10 cellular contexts compared by ENCODE assay signal in genomic region chr11:118009821-118010737, GRCh38. TPM values are rescaled to one million over a fixed set of nuclear protein-coding genes. Genes with fewer than 3 reads are reported as not detected.
DNase-seq lines count a peak whose midpoint lies in the region; ATAC-seq and TF ChIP-seq lines count a peak whose summit lies in the region.
"Had no signal": no experiment of that assay in that cellular context is flagged by ENCODE, and none has a peak within 500 bp of the region (broad histone marks: within the 10 kb centered on the region; RNA-seq: fewer than 3 reads in every experiment).

No MANE protein-coding gene starts in this region.

- H3K36me3 Mint-ChIP-seq in dendritic cell treated with granulocyte-macrophage colony-stimulating factor and Interleukin-4, amounts not matched to agents 40 ng/mL and 50 ng/mL, for 4 days (ENCODE audit: low read depth), result no peaks in the 10 kb centered on the region
- H3K36me3 Mint-ChIP-seq in progenitor cell of endocrine pancreas (ENCODE audit: insufficient read depth), result no peaks in the 10 kb centered on the region

- no peak for TF ChIP-seq CTCF in progenitor cell of endocrine pancreas (IDR thresholded peaks at IDR 0.05; ENCODE audit: unreplicated experiment)

- peak overlapping the region; percentile 92 for H3K27ac Mint-ChIP-seq in dendritic cell treated with granulocyte-macrophage colony-stimulating factor and Interleukin-4, amounts not matched to agents 40 ng/mL and 50 ng/mL, for 4 days
- H3K27ac Mint-ChIP-seq in progenitor cell of endocrine pancreas, result no peak overlapping the region

- no peaks in the 10 kb centered on the region for H3K27me3 Mint-ChIP-seq in dendritic cell treated with granulocyte-macrophage colony-stimulating factor and Interleukin-4, amounts not matched to agents 40 ng/mL and 50 ng/mL, for 4 days
- peaks cover 16% of the 10 kb centered on the region for H3K27me3 Mint-ChIP-seq in progenitor cell of endocrine pancreas

- H3K27ac ChIP-seq in skin epidermis, result peak overlapping the region in 20 of 21 experiments; percentile 19 to 96 (median 76)

- ATAC-seq in GM19438 (IDR thresholded peaks at IDR 0.05; ENCODE audit: low read depth, unreplicated experiment), result peak; percentile 9
- ATAC-seq: SK-N-SH treated with all-trans-retinoic acid at 6 μM for 48 hours had no signal

- H3K4me1 Mint-ChIP-seq in dendritic cell treated with granulocyte-macrophage colony-stimulating factor and Interleukin-4, amounts not matched to agents 40 ng/mL and 50 ng/mL, for 4 days (ENCODE audit: low read depth), result peaks cover 99% of the 10 kb centered on the region
- peaks cover 1% of the 10 kb centered on the region for H3K4me1 Mint-ChIP-seq in progenitor cell of endocrine pancreas (ENCODE audit: low read depth)

- intact Hi-C loops in dendritic cell treated with granulocyte-macrophage colony-stimulating factor and Interleukin-4, amounts not matched to agents 40 ng/mL and 50 ng/mL, for 4 days (cut with micrococcal nuclease), result loop anchor here (5.0 kb wide), 1 partner anchor 37 kb away; no protein-coding TSS in a partner anchor

- no peak overlapping the region for H3K4me3 ChIP-seq in skin epidermis

- peaks cover 8% of the 10 kb centered on the region for H3K9me3 Mint-ChIP-seq in dendritic cell treated with granulocyte-macrophage colony-stimulating factor and Interleukin-4, amounts not matched to agents 40 ng/mL and 50 ng/mL, for 4 days
- no peaks in the 10 kb centered on the region for H3K9me3 Mint-ChIP-seq in progenitor cell of endocrine pancreas (ENCODE audit: low read depth)

- peak overlapping the region; percentile 49 for H3K4me3 Mint-ChIP-seq in dendritic cell treated with granulocyte-macrophage colony-stimulating factor and Interleukin-4, amounts not matched to agents 40 ng/mL and 50 ng/mL, for 4 days
- H3K4me3 Mint-ChIP-seq in progenitor cell of endocrine pancreas (ENCODE audit: low read depth), result no peak overlapping the region

- peak; percentile 35 for DNase-seq in NCI-H524 treated with DMSO at 0.1 percent for 48 hours (lab: John Stamatoyannopoulos, UW)
- DNase-seq in NCI-H510A treated with DMSO at 0.1 percent for 48 hours (lab: John Stamatoyannopoulos, UW), result no peak
- DNase-seq in NCI-H2196 treated with DMSO at 0.1 percent for 48 hours (lab: John Stamatoyannopoulos, UW; ENCODE audit: unreplicated experiment), result no peak
- DNase-seq in progenitor cell of endocrine pancreas (ENCODE audit: low spot score, unreplicated experiment), result no peak
- DNase-seq: cerebellar nuclear complex, glutamatergic neuron had no signal

RNA-seq across cellular contexts. Expression of gene IL10RA, which starts 23.9 kb away (rescaled TPM):
- total RNA-seq in progenitor cell of endocrine pancreas, result 0.62 and 0.72 TPM in 2 replicates
